8 cellular contexts compared by ENCODE assay signal in genomic region chr13:42377640-42378382, GRCh38.
A peak's percentile ranks its signal among the peaks of the same experiment; 100 is the strongest.
DNase-seq lines count a peak whose midpoint lies in the region; ATAC-seq and TF ChIP-seq lines count a peak whose summit lies in the region.

No MANE protein-coding gene starts in this region.

- no peak for TF ChIP-seq EP300 in stomach (IDR thresholded peaks at IDR 0.05)

- 40 to 52% (median 47%) methylated on average over 4 of the region's 4 CpGs for WGBS in stomach, 5 donors

- intact Hi-C loops in stomach (cut with DNase I; ENCODE audit: low total_unique reads), result no loop called here

- TF ChIP-seq POLR2A in Peyer's patch (IDR thresholded peaks at IDR 0.05) (no peak), stomach (IDR thresholded peaks at IDR 0.05) (no peak)

- DNase-seq in stimulated activated CD4-positive, alpha-beta T cell treated with anti-CD3 and anti-CD28 coated beads, Interleukin-1b, Interleukin-23, amount 100 ng/mL, for 48 hours, result peak; percentile 51
- no peak for DNase-seq in stimulated activated CD4-positive, alpha-beta T cell treated with anti-CD3 and anti-CD28 coated beads, Interleukin-4, amount 100 ng/mL, for 4 hours
- peak in 2 of 3 donors; percentile 53 to 56 for DNase-seq in Peyer's patch
- peak; percentile 61 for DNase-seq in pons (ENCODE audit: low spot score)
- DNase-seq in NCI-H146 (lab: John Stamatoyannopoulos, UW), result no peak
- no peak for DNase-seq in stomach
- DNase-seq in SHP77 (lab: John Stamatoyannopoulos, UW), result no peak

- peak; percentile 76 for ATAC-seq in HG03095 (IDR thresholded peaks at IDR 0.05; ENCODE audit: unreplicated experiment)

- TF ChIP-seq CTCF in Peyer's patch (IDR thresholded peaks at IDR 0.05) (no peak), stomach (IDR thresholded peaks at IDR 0.05) (no peak)

- H3K27ac ChIP-seq in Peyer's patch (peak overlapping the region in 2 of 4 donors; percentile 40), stomach (no peak overlapping the region)

- H3K36me3 ChIP-seq in Peyer's patch, result no peaks in the 10 kb centered on the region
- H3K36me3 ChIP-seq in stomach, result no peaks in the 10 kb centered on the region

- H3K4me3 ChIP-seq in Peyer's patch, result no peak overlapping the region
- no peak overlapping the region for H3K4me3 ChIP-seq in stomach

- H3K9me3 ChIP-seq in Peyer's patch (no peaks in the 10 kb centered on the region), stomach (peaks cover 0 to 5% (median 0%) of the 10 kb centered on the region in 4 donors)

- H3K4me1 ChIP-seq in Peyer's patch (peaks cover 0 to 12% (median 3%) of the 10 kb centered on the region in 4 donors), stomach (no peaks in the 10 kb centered on the region)

- H3K27me3 ChIP-seq in Peyer's patch (no peaks in the 10 kb centered on the region), stomach (no peaks in the 10 kb centered on the region)

Comparison
In these comparisons a context has a peak if more than half of its experiments do, and no peak if none do; other contexts are left out.
1. DNase-seq: peak in stimulated activated CD4-positive, alpha-beta T cell treated with anti-CD3 and anti-CD28 coated beads, Interleukin-1b, Interleukin-23, amount 100 ng/mL, for 48 hours (single experiment), Peyer's patch (2 of 3) and pons (single experiment); none in stimulated activated CD4-positive, alpha-beta T cell treated with anti-CD3 and anti-CD28 coated beads, Interleukin-4, amount 100 ng/mL, for 4 hours (0 of 2), NCI-H146 (single experiment), stomach (single experiment) and SHP77 (0 of 2).